34 cellular contexts compared by ENCODE assay signal in genomic region chrX:99001286-99001685, GRCh38.
"Had no signal": no experiment of that assay in that cellular context is flagged by ENCODE, and none has a peak within 500 bp of the region (broad histone marks: within the 10 kb centered on the region; RNA-seq: fewer than 3 reads in every experiment).

No MANE protein-coding gene starts in this region.

- H3K27ac Mint-ChIP-seq: activated CD4-positive, alpha-beta memory T cell treated with anti-CD3 and anti-CD28 coated beads for 36 hours; activated CD4-positive, alpha-beta T cell treated with anti-CD3 and anti-CD28 coated beads, Interleukin-2, amount 10 ng/mL, durations not matched to agents 24 days and 14 days; activated CD8-positive, alpha-beta T cell treated with anti-CD3 and anti-CD28 coated beads for 36 hours; activated naive CD4-positive, alpha-beta T cell treated with anti-CD3 and anti-CD28 coated beads for 36 hours; activated naive CD4-positive, alpha-beta T cell treated with anti-CD3 and anti-CD28 coated beads, Interleukin-2, amount 50 U/mL, for 72 hours; activated naive CD8-positive, alpha-beta T cell treated with anti-CD3 and anti-CD28 coated beads for 36 hours; activated T-cell treated with anti-CD3 and anti-CD28 coated beads, Interleukin-2, amount 50 U/mL, for 72 hours; activated T-helper 1 cell treated with anti-CD3 and anti-CD28 coated beads, Interleukin-12 subunit alpha, Interleukin-12 subunit beta, Interleukin-2, Interleukin-4 antibody, amounts not matched to agents 30 ng/mL and 10 ng/mL and 1 ng/mL, durations not matched to agents 14 hours and 24 hours and 36 hours; activated T-helper 17 cell treated with anti-CD3 and anti-CD28 coated beads, Interleukin-2, amount 50 U/mL, for 72 hours; T-helper 1 cell treated with Interleukin-12 subunit alpha and Interleukin-12 subunit beta and Interleukin-4 antibody, amounts not matched to agents 30 μg/mL and 1 μg/mL, for 36 hours; T-helper 2 cell treated with Interferon-gamma antibody and Interleukin-4, amounts not matched to agents 5 μg/mL and 100 μg/mL, for 36 hours had no signal

- H3K27me3 Mint-ChIP-seq: activated CD4-positive, alpha-beta memory T cell treated with anti-CD3 and anti-CD28 coated beads for 36 hours; activated CD4-positive, alpha-beta T cell treated with anti-CD3 and anti-CD28 coated beads, Interleukin-2, amount 10 ng/mL, durations not matched to agents 24 days and 14 days; activated CD8-positive, alpha-beta T cell treated with anti-CD3 and anti-CD28 coated beads for 36 hours; activated naive CD8-positive, alpha-beta T cell treated with anti-CD3 and anti-CD28 coated beads for 36 hours; activated T-helper 17 cell treated with anti-CD3 and anti-CD28 coated beads, Interleukin-2, amount 50 U/mL, for 72 hours had no signal

- DNase-seq: activated CD4-positive, alpha-beta memory T cell treated with anti-CD3 and anti-CD28 coated beads for 36 hours; activated CD4-positive, alpha-beta T cell treated with anti-CD3 and anti-CD28 coated beads for 4 hours; activated CD4-positive, alpha-beta T cell treated with anti-CD3 and anti-CD28 coated beads, Interleukin-2, amount 10 ng/mL, durations not matched to agents 24 days and 14 days; activated CD4-positive, alpha-beta T cell treated with anti-CD3 and anti-CD28 coated beads, Interleukin-2, amount 50 U/mL, for 1 hour; activated CD4-positive, alpha-beta T cell treated with anti-CD3 and anti-CD28 coated beads, Interleukin-2, amount 50 U/mL, for 4 hours; activated CD4-positive, CD25-positive, alpha-beta regulatory T cell; activated CD4-positive, CD25-positive, alpha-beta regulatory T cell treated with anti-CD3 and anti-CD28 coated beads, Interleukin-2, amount 50 U/mL, for 72 hours; activated CD8-positive, alpha-beta memory T cell treated with anti-CD3 and anti-CD28 coated beads, Interleukin-2, amount 50 U/mL, for 4 hours; activated CD8-positive, alpha-beta T cell treated with anti-CD3 and anti-CD28 coated beads for 36 hours; activated effector memory CD4-positive, alpha-beta T cell treated with anti-CD3 and anti-CD28 coated beads, Interleukin-2, amount 50 U/mL, for 16 hours; activated gamma-delta T cell treated with Interleukin-2 at 50 U/mL for 16 hours; activated naive CD4-positive, alpha-beta T cell; activated naive CD4-positive, alpha-beta T cell treated with anti-CD3 and anti-CD28 coated beads for 36 hours; activated naive CD4-positive, alpha-beta T cell treated with anti-CD3 and anti-CD28 coated beads, Interleukin-2, amount 50 U/mL, for 16 hours; activated naive CD8-positive, alpha-beta T cell treated with anti-CD3 and anti-CD28 coated beads for 36 hours; activated T-cell treated with anti-CD3 and anti-CD28 coated beads for 4 hours; activated T-cell treated with anti-CD3 and anti-CD28 coated beads, Interleukin-2, amount 50 U/mL, for 1 hour; activated T-cell treated with anti-CD3 and anti-CD28 coated beads, Interleukin-2, amount 50 U/mL, for 4 hours; activated T-cell treated with anti-CD3 and anti-CD28 coated beads, Interleukin-2, amount 50 U/mL, for 72 hours; adrenal gland; amniotic stem cell; aorta; body of pancreas; brain microvascular endothelial cell; central memory CD4-positive, alpha-beta T cell; T-helper 2 cell; T-helper 9 cell had no signal

- H3K4me1 Mint-ChIP-seq: activated CD4-positive, alpha-beta T cell treated with anti-CD3 and anti-CD28 coated beads, Interleukin-2, amount 10 ng/mL, durations not matched to agents 24 days and 14 days; activated naive CD8-positive, alpha-beta T cell treated with anti-CD3 and anti-CD28 coated beads for 36 hours; activated T-helper 17 cell treated with anti-CD3 and anti-CD28 coated beads, Interleukin-2, amount 50 U/mL, for 72 hours had no signal

- H3K4me3 ChIP-seq: adrenal gland, body of pancreas, breast epithelium had no signal

- H3K27ac ChIP-seq: adrenal gland, body of pancreas, brain microvascular endothelial cell, breast epithelium, VCaP had no signal

- H3K36me3 Mint-ChIP-seq: activated CD4-positive, alpha-beta memory T cell treated with anti-CD3 and anti-CD28 coated beads for 36 hours; activated naive CD4-positive, alpha-beta T cell treated with anti-CD3 and anti-CD28 coated beads, Interleukin-2, amount 50 U/mL, for 72 hours; activated naive CD8-positive, alpha-beta T cell treated with anti-CD3 and anti-CD28 coated beads for 36 hours had no signal

- H3K9me3 ChIP-seq: adrenal gland, body of pancreas had no signal

- H3K4me3 Mint-ChIP-seq: activated CD4-positive, alpha-beta memory T cell treated with anti-CD3 and anti-CD28 coated beads for 36 hours; activated CD4-positive, alpha-beta T cell treated with anti-CD3 and anti-CD28 coated beads, Interleukin-2, amount 10 ng/mL, durations not matched to agents 24 days and 14 days; activated CD8-positive, alpha-beta T cell treated with anti-CD3 and anti-CD28 coated beads for 36 hours; activated naive CD4-positive, alpha-beta T cell treated with anti-CD3 and anti-CD28 coated beads for 36 hours; activated naive CD8-positive, alpha-beta T cell treated with anti-CD3 and anti-CD28 coated beads for 36 hours; activated T-cell treated with anti-CD3 and anti-CD28 coated beads, Interleukin-2, amount 50 U/mL, for 4 hours; activated T-cell treated with anti-CD3 and anti-CD28 coated beads, Interleukin-2, amount 50 U/mL, for 72 hours; activated T-helper 1 cell treated with anti-CD3 and anti-CD28 coated beads, Interleukin-12 subunit alpha, Interleukin-12 subunit beta, Interleukin-2, Interleukin-4 antibody, amounts not matched to agents 30 ng/mL and 10 ng/mL and 1 ng/mL, durations not matched to agents 14 hours and 24 hours and 36 hours; activated T-helper 17 cell treated with anti-CD3 and anti-CD28 coated beads, Interleukin-2, amount 50 U/mL, for 72 hours; T-helper 1 cell treated with Interleukin-12 subunit alpha and Interleukin-12 subunit beta and Interleukin-4 antibody, amounts not matched to agents 30 μg/mL and 1 μg/mL, for 36 hours; T-helper 2 cell treated with Interferon-gamma antibody and Interleukin-4, amounts not matched to agents 5 μg/mL and 100 μg/mL, for 36 hours had no signal

- H3K9me3 Mint-ChIP-seq: activated naive CD4-positive, alpha-beta T cell treated with anti-CD3 and anti-CD28 coated beads for 36 hours; activated T-cell treated with anti-CD3 and anti-CD28 coated beads, Interleukin-2, amount 50 U/mL, for 4 hours had no signal

- H3K4me1 ChIP-seq: adrenal gland, body of pancreas, breast epithelium had no signal

- H3K27me3 ChIP-seq: body of pancreas, brain microvascular endothelial cell had no signal

- H3K36me3 ChIP-seq: adrenal gland, brain microvascular endothelial cell, breast epithelium had no signal

- ATAC-seq: activated CD8-positive, alpha-beta T cell treated with anti-CD3 and anti-CD28 coated beads for 36 hours; activated naive CD4-positive, alpha-beta T cell treated with anti-CD3 and anti-CD28 coated beads, Interleukin-2, amount 50 U/mL, for 72 hours; activated T-cell treated with anti-CD3 and anti-CD28 coated beads, Interleukin-2, amount 50 U/mL, for 4 hours; activated T-cell treated with anti-CD3 and anti-CD28 coated beads, Interleukin-2, amount 50 U/mL, for 72 hours; activated T-helper 17 cell treated with anti-CD3 and anti-CD28 coated beads, Interleukin-2, amount 50 U/mL, for 72 hours; body of pancreas had no signal
